In the genomic region with DNA sequence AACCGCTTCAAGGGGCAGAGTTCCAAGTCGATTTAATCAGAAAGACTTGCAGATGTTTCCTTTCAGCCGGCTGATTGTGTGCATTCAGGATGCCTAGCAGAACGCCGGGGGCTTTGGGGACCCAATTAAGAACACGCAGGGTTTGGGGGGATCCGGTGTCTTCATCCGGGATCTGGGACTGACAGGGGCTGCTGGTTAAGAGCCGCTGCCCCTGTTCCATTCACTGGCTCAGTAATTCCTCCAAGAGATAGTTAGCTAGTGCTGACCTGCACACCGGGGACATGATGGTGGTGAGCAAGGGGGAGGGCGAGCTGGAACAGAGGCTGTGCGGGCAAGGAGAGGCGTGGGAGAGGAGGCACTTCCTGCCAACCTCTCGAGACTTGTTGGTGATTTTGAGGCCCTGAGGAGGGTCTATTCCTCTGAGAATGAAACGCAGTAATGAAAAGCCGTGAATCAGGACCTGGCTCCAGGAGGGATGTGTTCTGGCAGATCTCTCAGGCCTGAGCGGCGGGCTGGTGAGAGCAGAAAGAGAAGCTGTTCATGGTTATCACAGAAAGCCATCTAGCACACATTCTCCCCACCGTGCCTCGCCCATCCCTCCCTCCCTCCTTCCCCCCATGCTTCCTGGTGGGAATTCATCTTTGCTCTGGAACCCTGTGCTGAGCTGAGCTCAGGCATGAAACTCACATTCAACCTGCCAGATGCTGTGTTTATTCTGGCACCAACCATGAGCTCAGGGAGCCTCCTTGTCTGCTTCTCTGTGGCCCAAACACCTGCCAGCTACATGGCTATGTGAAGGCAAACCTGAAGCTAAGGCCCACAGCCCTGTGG, we compare ENCODE assay signal across 11 cellular contexts.
DNase-seq lines count a peak whose midpoint lies in the region; ATAC-seq, FAIRE-seq and TF ChIP-seq lines count a peak whose summit lies in the region.
"Had no signal": no experiment of that assay in that cellular context is flagged by ENCODE, and none has a peak within 500 bp of the region (broad histone marks: within the 10 kb centered on the region; RNA-seq: fewer than 3 reads in every experiment).

No MANE protein-coding gene starts in this region.

- TF ChIP-seq POLR2A in right lobe of liver (IDR thresholded peaks at IDR 0.05) = no peak
- TF ChIP-seq POLR2A in HepG2 (IDR thresholded peaks at IDR 0.05; ENCODE audit: insufficient read depth in 1 of 2, low read depth in 2 of 2, low read length in 2 of 2) = no peak
- no peak for TF ChIP-seq POLR2A in vagina (IDR thresholded peaks at IDR 0.05)

- H3K9me3 ChIP-seq in right lobe of liver (no peaks in the 10 kb centered on the region), HepG2 (ENCODE audit: low read length) (no peaks in the 10 kb centered on the region), vagina (no peaks in the 10 kb centered on the region)

- no peak overlapping the region for H2AFZ ChIP-seq in HepG2 (ENCODE audit: low read length)

- no peak for TF ChIP-seq EP300 in HepG2 (IDR thresholded peaks at IDR 0.05; ENCODE audit: low read depth in 2 of 2, low read length in 2 of 2)
- TF ChIP-seq EP300 in HepG2 (CRISPR knock-in tag; IDR thresholded peaks at IDR 0.05; ENCODE audit: borderline replicate concordance) = no peak

- POLR2A ChIA-PET in HepG2 (lab: Yijun Ruan, JAX) = no interaction called here

- H3K4me1 ChIP-seq in right lobe of liver (no peaks in the 10 kb centered on the region), HepG2 (ENCODE audit: insufficient read depth, low read length) (no peaks in the 10 kb centered on the region), vagina (peaks cover 36% of the 10 kb centered on the region)

- TF ChIP-seq RAD21 in HepG2 (CRISPR knock-in tag; IDR thresholded peaks at IDR 0.05) = no peak

- no peaks in the 10 kb centered on the region for H3K36me3 ChIP-seq in right lobe of liver
- no peaks in the 10 kb centered on the region for H3K36me3 ChIP-seq in HepG2 (replicated peaks in 1 of 2; ENCODE audit: control insufficient read depth in 1 of 2, insufficient read depth in 2 of 2, low read length in 2 of 2)
- H3K36me3 ChIP-seq in vagina = no peaks in the 10 kb centered on the region

- TF ChIP-seq CTCF in right lobe of liver (IDR thresholded peaks at IDR 0.05) (no peak), HepG2 (CRISPR knock-in tag; IDR thresholded peaks at IDR 0.05) (no peak), vagina (IDR thresholded peaks at IDR 0.05) (no peak)

- H3K27me3 ChIP-seq in right lobe of liver (no peaks in the 10 kb centered on the region), HepG2 (ENCODE audit: control insufficient read depth in 1 of 2, insufficient read depth in 2 of 2, low read length in 2 of 2) (peaks cover 0 to 1% of the 10 kb centered on the region in 2 experiments; a peak in 2 of 5 replicates), vagina (no peaks in the 10 kb centered on the region)

- intact Hi-C loops in right lobe of liver (cut with DNase I) (no loop called here), HepG2 (cut with micrococcal nuclease; ENCODE audit: unreplicated experiment) (no loop called here), vagina (cut with DNase I) (no loop called here)

- 47% methylated on average over 7 of the region's 20 CpGs for WGBS in right lobe of liver (ENCODE audit: insufficient coverage, low coverage, low lambda C conversion rate, missing lambda C conversion rate)
- WGBS in HepG2 (ENCODE audit: low lambda C conversion rate) = 43% methylated on average over 16 of the region's 20 CpGs

- DNase-seq in right lobe of liver (peak in 1 of 3 donors; percentile 63), HepG2 (ENCODE audit: low spot score) (no peak), SHP77 treated with DMSO at 0.1 percent for 48 hours (lab: John Stamatoyannopoulos, UW) (peak; percentile 51), islet precursor cell (peak; percentile 63), vagina (ENCODE audit: extremely low spot score in 2 of 2) (no peak)
- DNase-seq in activated CD8-positive, alpha-beta memory T cell treated with anti-CD3 and anti-CD28 coated beads for 24 hours = no peak
- DNase-seq: activated naive CD4-positive, alpha-beta T cell treated with anti-CD3 and anti-CD28 coated beads, Interleukin-2, amount 10 ng/mL, durations not matched to agents 7 days and 5 days; stimulated activated CD4-positive, alpha-beta T cell treated with anti-CD3 and anti-CD28 coated beads, Interleukin-1b, Interleukin-23, amount 100 ng/mL, for 48 hours had no signal

- in situ Hi-C loops in HepG2 (cut with HindIII; ENCODE audit: extremely low pct_ligation_motif_present, low pct_unique_long_range_greater_than_20kb) = no loop called here

- H3K9ac ChIP-seq in HepG2 (ENCODE audit: insufficient read depth, low read depth, low read length) = no peak overlapping the region

- no peak overlapping the region for H3K4me2 ChIP-seq in HepG2 (ENCODE audit: low read depth, low read length)

- H4K20me1 ChIP-seq in HepG2 (ENCODE audit: insufficient read depth, low read length) = no peaks in the 10 kb centered on the region

- CTCF ChIA-PET in HepG2 (lab: Yijun Ruan, JAX; ENCODE audit: low intra/inter-chr PET ratio, low total read pairs) = no interaction called here

- FAIRE-seq in HepG2 (lab: Jason Lieb, UNC) = no peak
- FAIRE-seq: K562 had no signal

- ATAC-seq in right lobe of liver = peak; percentile 45 to 88 (median 71)
- no peak for ATAC-seq in HepG2
- ATAC-seq in GM18870 (IDR thresholded peaks at IDR 0.05; ENCODE audit: unreplicated experiment) = no peak
- ATAC-seq in HG02852 (IDR thresholded peaks at IDR 0.05; ENCODE audit: unreplicated experiment) = no peak
- ATAC-seq: K562 had no signal

- no peak overlapping the region for H3K27ac ChIP-seq in right lobe of liver
- H3K27ac ChIP-seq in HepG2 (ENCODE audit: extremely low read length, insufficient read depth, low read length) = no peak overlapping the region
- peak overlapping the region; percentile 40 for H3K27ac ChIP-seq in vagina

- no peaks in the 10 kb centered on the region for H3K79me2 ChIP-seq in HepG2 (ENCODE audit: insufficient read depth, low read length)

- no TSS peak for BruUV-seq in HepG2 (replicated peaks; lab: Mats Ljungman, UMichigan)

- H3K4me3 ChIP-seq in right lobe of liver = no peak overlapping the region
- H3K4me3 ChIP-seq in HepG2 (replicated peaks in 1 of 3; ENCODE audit: insufficient read depth in 1 of 3, low read depth in 2 of 3, low read length in 3 of 3) = no peak overlapping the region
- peak overlapping the region in 1 of 2 donors; percentile 15 for H3K4me3 ChIP-seq in vagina
- H3K4me3 ChIP-seq: K562 had no signal

TF ChIP-seq in HepG2, 621 proteins besides CTCF, POLR2A, EP300 and RAD21 (continues in another document):
- TF ChIP-seq, protein P1, sequence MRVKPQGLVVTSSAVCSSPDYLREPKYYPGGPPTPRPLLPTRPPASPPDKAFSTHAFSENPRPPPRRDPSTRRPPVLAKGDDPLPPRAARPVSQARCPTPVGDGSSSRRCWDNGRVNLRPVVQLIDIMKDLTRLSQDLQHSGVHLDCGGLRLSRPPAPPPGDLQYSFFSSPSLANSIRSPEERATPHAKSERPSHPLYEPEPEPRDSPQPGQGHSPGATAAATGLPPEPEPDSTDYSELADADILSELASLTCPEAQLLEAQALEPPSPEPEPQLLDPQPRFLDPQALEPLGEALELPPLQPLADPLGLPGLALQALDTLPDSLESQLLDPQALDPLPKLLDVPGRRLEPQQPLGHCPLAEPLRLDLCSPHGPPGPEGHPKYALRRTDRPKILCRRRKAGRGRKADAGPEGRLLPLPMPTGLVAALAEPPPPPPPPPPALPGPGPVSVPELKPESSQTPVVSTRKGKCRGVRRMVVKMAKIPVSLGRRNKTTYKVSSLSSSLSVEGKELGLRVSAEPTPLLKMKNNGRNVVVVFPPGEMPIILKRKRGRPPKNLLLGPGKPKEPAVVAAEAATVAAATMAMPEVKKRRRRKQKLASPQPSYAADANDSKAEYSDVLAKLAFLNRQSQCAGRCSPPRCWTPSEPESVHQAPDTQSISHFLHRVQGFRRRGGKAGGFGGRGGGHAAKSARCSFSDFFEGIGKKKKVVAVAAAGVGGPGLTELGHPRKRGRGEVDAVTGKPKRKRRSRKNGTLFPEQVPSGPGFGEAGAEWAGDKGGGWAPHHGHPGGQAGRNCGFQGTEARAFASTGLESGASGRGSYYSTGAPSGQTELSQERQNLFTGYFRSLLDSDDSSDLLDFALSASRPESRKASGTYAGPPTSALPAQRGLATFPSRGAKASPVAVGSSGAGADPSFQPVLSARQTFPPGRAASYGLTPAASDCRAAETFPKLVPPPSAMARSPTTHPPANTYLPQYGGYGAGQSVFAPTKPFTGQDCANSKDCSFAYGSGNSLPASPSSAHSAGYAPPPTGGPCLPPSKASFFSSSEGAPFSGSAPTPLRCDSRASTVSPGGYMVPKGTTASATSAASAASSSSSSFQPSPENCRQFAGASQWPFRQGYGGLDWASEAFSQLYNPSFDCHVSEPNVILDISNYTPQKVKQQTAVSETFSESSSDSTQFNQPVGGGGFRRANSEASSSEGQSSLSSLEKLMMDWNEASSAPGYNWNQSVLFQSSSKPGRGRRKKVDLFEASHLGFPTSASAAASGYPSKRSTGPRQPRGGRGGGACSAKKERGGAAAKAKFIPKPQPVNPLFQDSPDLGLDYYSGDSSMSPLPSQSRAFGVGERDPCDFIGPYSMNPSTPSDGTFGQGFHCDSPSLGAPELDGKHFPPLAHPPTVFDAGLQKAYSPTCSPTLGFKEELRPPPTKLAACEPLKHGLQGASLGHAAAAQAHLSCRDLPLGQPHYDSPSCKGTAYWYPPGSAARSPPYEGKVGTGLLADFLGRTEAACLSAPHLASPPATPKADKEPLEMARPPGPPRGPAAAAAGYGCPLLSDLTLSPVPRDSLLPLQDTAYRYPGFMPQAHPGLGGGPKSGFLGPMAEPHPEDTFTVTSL (CRISPR knock-in tag; IDR thresholded peaks at IDR 0.05; ENCODE audit: borderline replicate concordance) = no peak
- TF ChIP-seq, protein P2, sequence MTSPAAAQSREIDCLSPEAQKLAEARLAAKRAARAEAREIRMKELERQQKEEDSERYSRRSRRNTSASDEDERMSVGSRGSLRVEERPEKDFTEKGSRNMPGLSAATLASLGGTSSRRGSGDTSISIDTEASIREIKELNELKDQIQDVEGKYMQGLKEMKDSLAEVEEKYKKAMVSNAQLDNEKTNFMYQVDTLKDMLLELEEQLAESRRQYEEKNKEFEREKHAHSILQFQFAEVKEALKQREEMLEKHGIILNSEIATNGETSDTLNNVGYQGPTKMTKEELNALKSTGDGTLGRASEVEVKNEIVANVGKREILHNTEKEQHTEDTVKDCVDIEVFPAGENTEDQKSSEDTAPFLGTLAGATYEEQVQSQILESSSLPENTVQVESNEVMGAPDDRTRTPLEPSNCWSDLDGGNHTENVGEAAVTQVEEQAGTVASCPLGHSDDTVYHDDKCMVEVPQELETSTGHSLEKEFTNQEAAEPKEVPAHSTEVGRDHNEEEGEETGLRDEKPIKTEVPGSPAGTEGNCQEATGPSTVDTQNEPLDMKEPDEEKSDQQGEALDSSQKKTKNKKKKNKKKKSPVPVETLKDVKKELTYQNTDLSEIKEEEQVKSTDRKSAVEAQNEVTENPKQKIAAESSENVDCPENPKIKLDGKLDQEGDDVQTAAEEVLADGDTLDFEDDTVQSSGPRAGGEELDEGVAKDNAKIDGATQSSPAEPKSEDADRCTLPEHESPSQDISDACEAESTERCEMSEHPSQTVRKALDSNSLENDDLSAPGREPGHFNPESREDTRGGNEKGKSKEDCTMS (CRISPR knock-in tag; conservative IDR thresholded peaks at IDR 0.05) = no peak

Comparison
In these comparisons a context has a peak if more than half of its experiments do, and no peak if none do; other contexts are left out.
1. ATAC-seq: peak in right lobe of liver (4 of 4); none in HepG2 (single experiment), GM18870 (single experiment) and HG02852 (single experiment).
2. DNase-seq: peak in SHP77 treated with DMSO at 0.1 percent for 48 hours (single experiment) and islet precursor cell (single experiment); none in HepG2 (single experiment), vagina (0 of 2) and activated CD8-positive, alpha-beta memory T cell treated with anti-CD3 and anti-CD28 coated beads for 24 hours (single experiment).